ENCODE assay signal across 9 cellular contexts in genomic region chr17:77182205-77182604, GRCh38. TPM values are rescaled to one million over a fixed set of nuclear protein-coding genes. Genes with fewer than 3 reads are reported as not detected.
DNase-seq lines count a peak whose midpoint lies in the region; ATAC-seq and TF ChIP-seq lines count a peak whose summit lies in the region.
"Had no signal": no experiment of that assay in that cellular context is flagged by ENCODE, and none has a peak within 500 bp of the region (broad histone marks: within the 10 kb centered on the region; RNA-seq: fewer than 3 reads in every experiment).

No MANE protein-coding gene starts in this region.

- no peak for DNase-seq in activated naive CD4-positive, alpha-beta T cell treated with anti-CD3 and anti-CD28 coated beads, Interleukin-2, amount 10 ng/mL, durations not matched to agents 7 days and 5 days
- no peak for DNase-seq in activated naive CD4-positive, alpha-beta T cell (lab: John Stamatoyannopoulos, UW)
- DNase-seq in SK-N-MC (ENCODE audit: low read depth, low spot score) (peak; percentile 14), endodermal cell (no peak), testis (no peak), MG63 (no peak), C1 segment of cervical spinal cord (lab: John Stamatoyannopoulos, UW) (no peak)
- DNase-seq: anterior cingulate cortex had no signal

- H3K4me3 ChIP-seq in SK-N-MC (peak overlapping the region; percentile 2; the same call in 1 of the 2 replicates), endodermal cell (ENCODE audit: low read length) (no peak overlapping the region), testis (no peak overlapping the region), MG63 (no peak overlapping the region)

- TF ChIP-seq CTCF in endodermal cell (conservative IDR thresholded peaks at IDR 0.05) (no peak), testis (IDR thresholded peaks at IDR 0.05) (no peak)

- H3K9me3 Mint-ChIP-seq in activated naive CD4-positive, alpha-beta T cell treated with anti-CD3 and anti-CD28 coated beads, Interleukin-2, amount 10 ng/mL, durations not matched to agents 7 days and 5 days = no peaks in the 10 kb centered on the region
- no peaks in the 10 kb centered on the region for H3K9me3 Mint-ChIP-seq in endodermal cell

- H3K27me3 ChIP-seq in endodermal cell (ENCODE audit: control insufficient read depth, insufficient read depth, low read length, poor library complexity, severe bottlenecking) (no peaks in the 10 kb centered on the region), testis (no peaks in the 10 kb centered on the region), MG63 (no peaks in the 10 kb centered on the region)

- H3K9ac ChIP-seq in SK-N-MC (ENCODE audit: insufficient read length) (peak overlapping the region; percentile 11), endodermal cell (ENCODE audit: extremely low read depth, low read length, poor library complexity, severe bottlenecking) (no peak overlapping the region)

- intact Hi-C loops in testis (cut with DNase I; ENCODE audit: low total_unique reads) = no loop called here

- H3K4me3 Mint-ChIP-seq in activated naive CD4-positive, alpha-beta T cell treated with anti-CD3 and anti-CD28 coated beads, Interleukin-2, amount 10 ng/mL, durations not matched to agents 7 days and 5 days = peak overlapping the region; percentile 32
- no peak overlapping the region for H3K4me3 Mint-ChIP-seq in endodermal cell

- no peaks in the 10 kb centered on the region for H3K27me3 Mint-ChIP-seq in activated naive CD4-positive, alpha-beta T cell treated with anti-CD3 and anti-CD28 coated beads, Interleukin-2, amount 10 ng/mL, durations not matched to agents 7 days and 5 days
- no peaks in the 10 kb centered on the region for H3K27me3 Mint-ChIP-seq in endodermal cell (ENCODE audit: insufficient read depth)

- TF ChIP-seq POLR2A in testis (IDR thresholded peaks at IDR 0.05) = no peak

- WGBS in endodermal cell (ENCODE audit: insufficient coverage in 1 of 2, insufficient read length in 1 of 2), 2 experiments = 95% methylated on average over 2 of the region's 2 CpGs; no CpG with 5 or more reads in 1 of the 2 experiments
- WGBS in testis, 2 donors = 41 to 50% methylated on average over 2 of the region's 2 CpGs

- H3K4me1 Mint-ChIP-seq in activated naive CD4-positive, alpha-beta T cell treated with anti-CD3 and anti-CD28 coated beads, Interleukin-2, amount 10 ng/mL, durations not matched to agents 7 days and 5 days = peaks cover 31% of the 10 kb centered on the region
- H3K4me1 Mint-ChIP-seq in endodermal cell = peaks cover 10% of the 10 kb centered on the region

- H3K27ac ChIP-seq in SK-N-MC (peak overlapping the region; percentile 67), endodermal cell (ENCODE audit: low read depth, low read length) (no peak overlapping the region), testis (peak overlapping the region; percentile 64 to 71)

- H3K27ac Mint-ChIP-seq in activated naive CD4-positive, alpha-beta T cell treated with anti-CD3 and anti-CD28 coated beads, Interleukin-2, amount 10 ng/mL, durations not matched to agents 7 days and 5 days = peak overlapping the region; percentile 80
- peak overlapping the region; percentile 9 for H3K27ac Mint-ChIP-seq in endodermal cell

- no peak for ATAC-seq in HG02623 (IDR thresholded peaks at IDR 0.05; ENCODE audit: unreplicated experiment)

- H3K4me1 ChIP-seq in endodermal cell (ENCODE audit: control insufficient read depth, insufficient read depth, low read length) (no peaks in the 10 kb centered on the region), testis (peaks cover 73% of the 10 kb centered on the region)

- H3K36me3 Mint-ChIP-seq in activated naive CD4-positive, alpha-beta T cell treated with anti-CD3 and anti-CD28 coated beads, Interleukin-2, amount 10 ng/mL, durations not matched to agents 7 days and 5 days = peaks cover 27% of the 10 kb centered on the region
- H3K36me3 Mint-ChIP-seq in endodermal cell (ENCODE audit: low read depth) = no peaks in the 10 kb centered on the region

- CTCF ChIA-PET in activated naive CD4-positive, alpha-beta T cell treated with anti-CD3 and anti-CD28 coated beads, Interleukin-2, amount 10 ng/mL, durations not matched to agents 7 days and 5 days (lab: Charles Lee) = interaction anchor here (1.9 kb wide), 1 partner anchor 9 kb away, joined by 4 read pairs; no protein-coding TSS in a partner anchor

- H3K36me3 ChIP-seq in SK-N-MC (ENCODE audit: insufficient read depth, low read length) = no peaks in the 10 kb centered on the region
- H3K36me3 ChIP-seq in endodermal cell (ENCODE audit: control insufficient read depth, insufficient read depth, low read length) = no peaks in the 10 kb centered on the region
- no peaks in the 10 kb centered on the region for H3K36me3 ChIP-seq in testis (ENCODE audit: low read depth, missing control alignments)
- peaks cover 4% of the 10 kb centered on the region; the same call in 1 of the 2 replicates for H3K36me3 ChIP-seq in MG63

- no peaks in the 10 kb centered on the region for H3K9me3 ChIP-seq in SK-N-MC (ENCODE audit: low read depth, low read length)
- H3K9me3 ChIP-seq in endodermal cell (ENCODE audit: control insufficient read depth, low read length) = no peaks in the 10 kb centered on the region
- no peaks in the 10 kb centered on the region for H3K9me3 ChIP-seq in testis
- H3K9me3 ChIP-seq in MG63 = no peaks in the 10 kb centered on the region

RNA-seq across cellular contexts. Expression of gene SEC14L1, which starts 41.4 kb away (rescaled TPM):
- total RNA-seq in endodermal cell = 10 to 100 TPM; 77.0 to 87.4 TPM
- polyA plus RNA-seq in endodermal cell (2013, experiment 1 of 2) = 104 TPM
- polyA plus RNA-seq in endodermal cell (2013, experiment 2 of 2) = 90.5 TPM
- total RNA-seq in testis = 100 to 1,000 TPM; 240 to 262 TPM
- polyA plus RNA-seq in testis (ENCODE audit: insufficient read depth, low read depth, low replicate concordance) = 143 TPM
- 16.2 and 41.7 TPM in 2 replicates for total RNA-seq in MG63 (2014; rRNA removed; shearing (Covaris generic); ENCODE audit: low replicate concordance)
